Comparison of ENCODE assay signal across 16 cellular contexts in genomic region chr16:24844101-24845030, GRCh38. TPM values are rescaled to one million over a fixed set of nuclear protein-coding genes. Genes with fewer than 3 reads are reported as not detected.
DNase-seq lines count a peak whose midpoint lies in the region; ATAC-seq and TF ChIP-seq lines count a peak whose summit lies in the region.
"Had no signal": no experiment of that assay in that cellular context is flagged by ENCODE, and none has a peak within 500 bp of the region (broad histone marks: within the 10 kb centered on the region; RNA-seq: fewer than 3 reads in every experiment).

No MANE protein-coding gene starts in this region.

- H3K27me3 ChIP-seq in dorsolateral prefrontal cortex = no peaks in the 10 kb centered on the region
- H3K27me3 ChIP-seq: SJCRH30, vagina had no signal

- no peak overlapping the region for H3K4me3 Mint-ChIP-seq in activated CD8-positive, alpha-beta memory T cell treated with anti-CD3 and anti-CD28 coated beads, Interleukin-2, amount 10 ng/mL, durations not matched to agents 7 days and 5 days
- H3K4me3 Mint-ChIP-seq in CD14-positive monocyte = no peak overlapping the region
- H3K4me3 Mint-ChIP-seq: central memory CD8-positive, alpha-beta T cell had no signal

- ATAC-seq in activated CD8-positive, alpha-beta memory T cell treated with anti-CD3 and anti-CD28 coated beads, Interleukin-2, amount 10 ng/mL, durations not matched to agents 7 days and 5 days = no peak
- no peak for ATAC-seq in HG02763 (IDR thresholded peaks at IDR 0.05; ENCODE audit: unreplicated experiment)

- no peak overlapping the region for H3K4me3 ChIP-seq in dorsolateral prefrontal cortex
- H3K4me3 ChIP-seq: SJCRH30, vagina had no signal

- intact Hi-C loops in dorsolateral prefrontal cortex (cut with DNase I) = loop anchor here in 1 of 2 donors (5.0 kb wide), 1 partner anchor 173 kb away; the partner anchor contains the start of gene ARHGAP17
- intact Hi-C loops in CD14-positive monocyte (cut with micrococcal nuclease) = no loop called here

- CTCF ChIA-PET in activated CD8-positive, alpha-beta memory T cell treated with anti-CD3 and anti-CD28 coated beads, Interleukin-2, amount 10 ng/mL, durations not matched to agents 7 days and 5 days (lab: Charles Lee) = no interaction called here

- H3K27ac ChIP-seq in dorsolateral prefrontal cortex (peak overlapping the region in 48 of 59 donors; percentile 30 to 99 (median 90)), substantia nigra (ENCODE audit: low read depth, low read length, poor library complexity, severe bottlenecking) (peak overlapping the region; percentile 98)
- H3K27ac ChIP-seq: SJCRH30, vagina had no signal

- no peak for TF ChIP-seq CTCF in dorsolateral prefrontal cortex (IDR thresholded peaks at IDR 0.05 in 54 of 56, conservative IDR thresholded peaks at IDR 0.05 in 2 of 56; ENCODE audit: low read depth in 1 of 56, partially characterized antibody in 56 of 56)
- TF ChIP-seq CTCF in CD14-positive monocyte (IDR thresholded peaks at IDR 0.05) = no peak

- peaks cover 4% of the 10 kb centered on the region for H3K4me1 Mint-ChIP-seq in activated CD8-positive, alpha-beta memory T cell treated with anti-CD3 and anti-CD28 coated beads, Interleukin-2, amount 10 ng/mL, durations not matched to agents 7 days and 5 days
- H3K4me1 Mint-ChIP-seq in CD14-positive monocyte = peaks cover 1% of the 10 kb centered on the region
- H3K4me1 Mint-ChIP-seq: central memory CD8-positive, alpha-beta T cell had no signal

- peaks cover 2% of the 10 kb centered on the region for H3K27me3 Mint-ChIP-seq in activated CD8-positive, alpha-beta memory T cell treated with anti-CD3 and anti-CD28 coated beads, Interleukin-2, amount 10 ng/mL, durations not matched to agents 7 days and 5 days
- H3K27me3 Mint-ChIP-seq in CD14-positive monocyte (ENCODE audit: low read depth in 3 of 3) = peaks cover 3 to 5% (median 3%) of the 10 kb centered on the region in 3 donors
- H3K27me3 Mint-ChIP-seq: central memory CD8-positive, alpha-beta T cell had no signal

- no peaks in the 10 kb centered on the region for H3K9me3 Mint-ChIP-seq in activated CD8-positive, alpha-beta memory T cell treated with anti-CD3 and anti-CD28 coated beads, Interleukin-2, amount 10 ng/mL, durations not matched to agents 7 days and 5 days (ENCODE audit: low read depth)
- no peaks in the 10 kb centered on the region for H3K9me3 Mint-ChIP-seq in CD14-positive monocyte
- H3K9me3 Mint-ChIP-seq: central memory CD8-positive, alpha-beta T cell had no signal

- DNase-seq in activated CD8-positive, alpha-beta memory T cell treated with anti-CD3 and anti-CD28 coated beads, Interleukin-2, amount 10 ng/mL, durations not matched to agents 7 days and 5 days = no peak
- DNase-seq in activated CD8-positive, alpha-beta memory T cell treated with anti-CD3 and anti-CD28 coated beads, Interleukin-2, amount 50 U/mL, for 4 hours = no peak
- DNase-seq in NCI-H226 (peak; percentile 44), dorsolateral prefrontal cortex (peak in 1 of 10 donors; percentile 30), substantia nigra (lab: John Stamatoyannopoulos, UW) (no peak), CD14-positive monocyte (ENCODE audit: low spot score) (no peak), NCI-H2227 (lab: John Stamatoyannopoulos, UW; ENCODE audit: unreplicated experiment) (no peak)
- DNase-seq: activated CD4-positive, alpha-beta T cell treated with anti-CD3 and anti-CD28 coated beads for 1 hour; MV-4-11; NCI-H510A treated with DMSO at 0.1 percent for 48 hours; occipital lobe had no signal

- H3K36me3 Mint-ChIP-seq in activated CD8-positive, alpha-beta memory T cell treated with anti-CD3 and anti-CD28 coated beads, Interleukin-2, amount 10 ng/mL, durations not matched to agents 7 days and 5 days = no peaks in the 10 kb centered on the region
- H3K36me3 Mint-ChIP-seq in CD14-positive monocyte = no peaks in the 10 kb centered on the region

- peak overlapping the region; percentile 45 for H3K27ac Mint-ChIP-seq in activated CD8-positive, alpha-beta memory T cell treated with anti-CD3 and anti-CD28 coated beads, Interleukin-2, amount 10 ng/mL, durations not matched to agents 7 days and 5 days
- H3K27ac Mint-ChIP-seq in CD14-positive monocyte = no peak overlapping the region

RNA-seq across cellular contexts. Expression of gene SLC5A11, which starts 1.4 kb away (rescaled TPM):
- not detected for total RNA-seq in activated CD8-positive, alpha-beta memory T cell treated with anti-CD3 and anti-CD28 coated beads, Interleukin-2, amount 10 ng/mL, durations not matched to agents 7 days and 5 days
- total RNA-seq in dorsolateral prefrontal cortex = 100 to 1,000 TPM in 21 of 120 experiments, 10 to 100 TPM in 92, 1 to 10 TPM in 7; 2.6 to 281 (median 48.8) TPM
- polyA plus RNA-seq in CD14-positive monocyte = not detected
- total RNA-seq: G401, occipital lobe, vagina had no signal
